ENCODE assay signal across 8 cellular contexts in the genomic region with DNA sequence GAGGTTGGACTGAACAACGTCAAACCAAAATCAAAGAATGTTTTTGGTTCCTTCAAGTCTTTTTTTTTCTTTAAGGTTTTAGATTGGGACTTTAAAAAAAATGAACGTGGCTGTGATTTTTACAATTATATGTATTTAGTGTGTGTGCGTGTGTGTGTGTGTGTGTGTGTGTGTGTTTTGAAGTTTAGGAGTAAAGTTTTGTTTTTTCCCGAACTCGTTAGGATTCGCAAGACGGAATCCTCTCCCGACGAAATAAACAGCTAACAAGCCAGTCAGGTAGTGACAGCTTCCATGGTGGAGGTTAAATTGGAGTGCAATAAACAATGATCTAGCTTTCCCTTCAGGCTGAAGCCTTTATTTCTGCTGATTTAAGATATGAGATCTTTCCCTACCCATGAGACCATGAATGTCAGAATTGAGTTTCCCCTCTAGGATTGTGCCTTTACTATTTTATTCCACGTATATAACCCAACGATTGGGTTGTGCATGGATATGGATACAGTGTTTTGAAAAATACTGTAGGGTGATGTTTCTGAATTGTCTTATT. TPM values are rescaled to one million over a fixed set of nuclear protein-coding genes. Genes with fewer than 3 reads are reported as not detected.
DNase-seq lines count a peak whose midpoint lies in the region; ATAC-seq and TF ChIP-seq lines count a peak whose summit lies in the region.

No MANE protein-coding gene starts in this region.

- H3K9me3 ChIP-seq in lower lobe of right lung (peaks cover 1% of the 10 kb centered on the region), upper lobe of right lung (no peaks in the 10 kb centered on the region)

- 0 out of 2 replicates have a peak, but pooled peaks cover 8% of the 10 kb centered on the region for H3K79me2 ChIP-seq in KMS-11 (ENCODE audit: insufficient read depth, low read depth)

- DNase-seq in CD14-positive monocyte (ENCODE audit: low spot score) (no peak), lower lobe of right lung (no peak), upper lobe of right lung (no peak), germinal center (ENCODE audit: low spot score) (no peak), cerebellar nuclear complex (lab: John Stamatoyannopoulos, UW) (no peak)

- H2AFZ ChIP-seq in KMS-11 (ENCODE audit: low read depth), result peak overlapping the region; percentile 97

- H3K27me3 Mint-ChIP-seq in CD14-positive monocyte (ENCODE audit: low read depth in 3 of 3) (peaks cover 4 to 12% (median 5%) of the 10 kb centered on the region in 3 donors), brain (peaks cover 12% of the 10 kb centered on the region)

- H3K4me1 ChIP-seq in KMS-11 (ENCODE audit: low read depth, poor library complexity, severe bottlenecking) (peaks cover 18% of the 10 kb centered on the region), lower lobe of right lung (peaks cover 14% of the 10 kb centered on the region), upper lobe of right lung (peaks cover 4% of the 10 kb centered on the region)

- no peak overlapping the region for H3K4me3 ChIP-seq in KMS-11 (IDR thresholded peaks at IDR 0.05; ENCODE audit: insufficient read depth, low read depth, low read length)
- peak overlapping the region; percentile 84 for H3K4me3 ChIP-seq in lower lobe of right lung
- peak overlapping the region; percentile 84 for H3K4me3 ChIP-seq in upper lobe of right lung

- H3K36me3 Mint-ChIP-seq in CD14-positive monocyte (peaks cover 2 to 3% of the 10 kb centered on the region in 2 donors), brain (peaks cover 31% of the 10 kb centered on the region)

- intact Hi-C loops in CD14-positive monocyte (cut with micrococcal nuclease) (no loop called here), lower lobe of right lung (cut with DNase I) (no loop called here), upper lobe of right lung (cut with DNase I) (no loop called here)

- H3K4me1 Mint-ChIP-seq in CD14-positive monocyte (peaks cover 39% of the 10 kb centered on the region), brain (peaks cover 64% of the 10 kb centered on the region)

- H4K20me1 ChIP-seq in KMS-11 (ENCODE audit: insufficient read depth), result no peaks in the 10 kb centered on the region

- H3K27ac ChIP-seq in KMS-11 (no peak overlapping the region), lower lobe of right lung (no peak overlapping the region), upper lobe of right lung (no peak overlapping the region)

- peak overlapping the region; percentile 68 for H3K4me2 ChIP-seq in KMS-11

- ATAC-seq in lower lobe of right lung (no peak), upper lobe of right lung (no peak), GM21717 (IDR thresholded peaks at IDR 0.05; ENCODE audit: unreplicated experiment) (no peak)

- H3K9ac ChIP-seq in KMS-11, result peak overlapping the region; percentile 61; the same call in 1 of the 2 replicates

- H3K9me3 Mint-ChIP-seq in CD14-positive monocyte, result peaks cover 0 to 2% (median 0%) of the 10 kb centered on the region in 7 donors
- peaks cover 0 to 9% (median 5%) of the 10 kb centered on the region in 5 experiments for H3K9me3 Mint-ChIP-seq in brain

- H3K36me3 ChIP-seq in KMS-11 (ENCODE audit: insufficient read depth) (no peaks in the 10 kb centered on the region), lower lobe of right lung (no peaks in the 10 kb centered on the region), upper lobe of right lung (no peaks in the 10 kb centered on the region)

- H3K4me3 Mint-ChIP-seq in CD14-positive monocyte, result peak overlapping the region; percentile 98 to 99
- peak overlapping the region; percentile 96 to 99 (median 98) for H3K4me3 Mint-ChIP-seq in brain

- H3K27ac Mint-ChIP-seq in CD14-positive monocyte (peak overlapping the region in 3 of 7 donors; percentile 51 to 60 (median 59)), brain (peak overlapping the region; percentile 90 to 98 (median 96))

- TF ChIP-seq CTCF in CD14-positive monocyte (IDR thresholded peaks at IDR 0.05), result no peak
- no peak for TF ChIP-seq CTCF in KMS-11 (conservative IDR thresholded peaks at IDR 0.05; ENCODE audit: low read depth, low read length)
- TF ChIP-seq CTCF in brain (conservative IDR thresholded peaks at IDR 0.05), result no peak
- TF ChIP-seq CTCF in lower lobe of right lung (IDR thresholded peaks at IDR 0.05), result no peak
- TF ChIP-seq CTCF in upper lobe of right lung (IDR thresholded peaks at IDR 0.05), result no peak

- no peaks in the 10 kb centered on the region for H3K27me3 ChIP-seq in KMS-11 (ENCODE audit: insufficient read depth, low read depth)
- no peaks in the 10 kb centered on the region for H3K27me3 ChIP-seq in lower lobe of right lung (ENCODE audit: low read depth)
- no peaks in the 10 kb centered on the region for H3K27me3 ChIP-seq in upper lobe of right lung

RNA-seq across cellular contexts. Expression of a gene that starts 1.2 kb away (rescaled TPM):
- polyA plus RNA-seq in CD14-positive monocyte (1 to 10 TPM; 1.9 TPM), brain (ENCODE audit: insufficient read depth, low read depth, low replicate concordance) (5.9 TPM)
- total RNA-seq in lower lobe of right lung (14.1 TPM), upper lobe of right lung (14.2 TPM)
